ENCODE assay signal across 8 cellular contexts in the genomic region with DNA sequence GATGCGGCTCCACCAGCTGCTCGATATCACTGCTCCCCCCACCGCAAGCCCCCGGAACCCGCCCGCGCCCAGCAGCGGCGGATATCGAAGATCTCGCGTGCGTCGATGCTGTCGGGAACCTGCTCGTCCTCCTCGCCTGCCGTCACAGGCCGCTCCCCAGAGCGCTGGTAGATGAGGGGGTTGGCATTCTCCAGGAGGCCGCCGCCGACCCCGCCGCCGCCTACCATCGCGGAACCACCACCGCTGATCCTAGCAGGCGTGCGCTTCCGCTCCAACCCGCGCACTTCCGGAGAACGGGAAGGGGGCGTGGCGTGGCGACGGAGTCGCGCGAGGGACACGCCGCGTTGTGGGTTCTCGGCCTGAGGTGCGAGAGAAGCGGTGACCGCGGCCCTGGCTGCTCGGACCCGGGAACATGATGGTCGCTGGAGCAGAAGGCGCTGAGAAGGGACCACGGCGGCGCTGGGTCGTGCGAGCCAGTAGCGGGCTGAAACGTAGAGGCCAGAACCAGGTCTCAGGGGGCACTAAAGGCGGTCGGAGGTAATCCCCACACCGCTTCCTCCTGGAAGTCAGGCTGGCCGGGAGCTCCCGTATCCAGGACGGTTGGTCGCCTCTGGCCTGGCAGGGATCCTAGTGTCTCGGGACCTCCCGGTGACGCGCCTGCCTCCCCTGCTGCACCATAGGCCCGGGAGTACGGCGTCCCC. TPM values are rescaled to one million over a fixed set of nuclear protein-coding genes. Genes with fewer than 3 reads are reported as not detected.
DNase-seq lines count a peak whose midpoint lies in the region.

CIAO2B (minus strand) TSS at position 265 of the 701 bp plus-strand sequence; CDS start at position 227, 38 bp downstream.

- DNase-seq in ELR (ENCODE audit: low read depth), result peak; percentile 90
- DNase-seq in H4 (ENCODE audit: low spot score), result peak; percentile 81
- peak; percentile 88 for DNase-seq in LoVo (ENCODE audit: low spot score)
- DNase-seq in SK-N-DZ (ENCODE audit: low spot score), result peak; percentile 83
- DNase-seq in activated naive CD4-positive, alpha-beta T cell treated with Interleukin-2 at 50 U/mL for 16 hours, result peak; percentile 91
- DNase-seq in foreskin melanocyte, result peak; percentile 81
- DNase-seq in neuronal stem cell (ENCODE audit: low spot score), result peak; percentile 63

- H3K27ac ChIP-seq in neuronal stem cell (replicated peaks; ENCODE audit: low read length), result no peak within 1 kb of the TSS
- H3K27ac ChIP-seq in subcutaneous abdominal adipose tissue (ENCODE audit: low read depth, low read length), result peak within 1 kb of the TSS; percentile 88

- no peak within 1 kb of the TSS for H2BK12ac ChIP-seq in neuronal stem cell (ENCODE audit: low read length)

- H3K9ac ChIP-seq in neuronal stem cell (ENCODE audit: low read depth, low read length, poor library complexity), result peak within 1 kb of the TSS; percentile 99
- peak within 1 kb of the TSS; percentile 85 to 98 (median 94) for H3K9ac ChIP-seq in subcutaneous abdominal adipose tissue (ENCODE audit: low read length in 5 of 5)

- H2BK5ac ChIP-seq in neuronal stem cell (ENCODE audit: low read length), result peak within 1 kb of the TSS; percentile 70

- H2BK120ac ChIP-seq in neuronal stem cell (ENCODE audit: low read depth, low read length), result no peak within 1 kb of the TSS

- H3K4ac ChIP-seq in neuronal stem cell (ENCODE audit: low read length), result no peak within 1 kb of the TSS

- H3K4me2 ChIP-seq in neuronal stem cell (ENCODE audit: insufficient read depth, low read length, poor library complexity, severe bottlenecking), result peak within 1 kb of the TSS; percentile 78

- peak within 1 kb of the TSS; percentile 99 for H3K18ac ChIP-seq in neuronal stem cell (ENCODE audit: low read length)

- H3K23ac ChIP-seq in neuronal stem cell (ENCODE audit: low read depth, low read length, poor library complexity), result peak within 1 kb of the TSS; percentile 98

- peak within 1 kb of the TSS; percentile 94 for H2AFZ ChIP-seq in neuronal stem cell (ENCODE audit: low read length)

- H3K4me1 ChIP-seq in neuronal stem cell (ENCODE audit: control insufficient read depth in 2 of 2, insufficient read depth in 1 of 2, low read depth in 1 of 2, low read length in 2 of 2), result peaks cover 9% of the 10 kb centered on the region in 2 donors
- H3K4me1 ChIP-seq in subcutaneous abdominal adipose tissue (ENCODE audit: control insufficient read depth in 5 of 5, insufficient read depth in 5 of 5, low read length in 5 of 5), result peaks cover 11 to 44% (median 36%) of the 10 kb centered on the region in 5 donors

- peak within 1 kb of the TSS; percentile 70 for H4K8ac ChIP-seq in neuronal stem cell (ENCODE audit: low read depth, low read length)

- peak within 1 kb of the TSS; percentile 12 for H3K14ac ChIP-seq in neuronal stem cell (ENCODE audit: low read length)

- peak within 1 kb of the TSS; percentile 77 for H2AK5ac ChIP-seq in neuronal stem cell (ENCODE audit: low read depth, low read length)

- peaks cover 16% of the 10 kb centered on the region for H3K79me1 ChIP-seq in neuronal stem cell (ENCODE audit: low read depth, low read length)

- H3K36me3 ChIP-seq in neuronal stem cell (replicated peaks in 1 of 2; ENCODE audit: control insufficient read depth in 2 of 2, insufficient read depth in 2 of 2, low read length in 2 of 2), result peaks cover 6 to 46% of the 10 kb centered on the region in 2 donors
- H3K36me3 ChIP-seq in subcutaneous abdominal adipose tissue (ENCODE audit: control insufficient read depth in 5 of 5, insufficient read depth in 5 of 5, low read length in 5 of 5), result peaks cover 3 to 35% (median 28%) of the 10 kb centered on the region in 5 donors

- no peaks in the 10 kb centered on the region for H3K9me3 ChIP-seq in neuronal stem cell (replicated peaks in 1 of 2; ENCODE audit: control insufficient read depth in 2 of 2, insufficient read depth in 1 of 2, low read depth in 1 of 2, low read length in 2 of 2)
- no peaks in the 10 kb centered on the region for H3K9me3 ChIP-seq in subcutaneous abdominal adipose tissue (ENCODE audit: control insufficient read depth in 5 of 5, low read length in 5 of 5)

- peak within 1 kb of the TSS; percentile 90 to 99 for H3K4me3 ChIP-seq in neuronal stem cell (ENCODE audit: low read length in 2 of 2)
- peak within 1 kb of the TSS; percentile 86 to 98 (median 93) for H3K4me3 ChIP-seq in subcutaneous abdominal adipose tissue (ENCODE audit: low read depth in 1 of 5, low read length in 5 of 5)

- no CpG with 5 or more reads among the region's 76 CpGs for WGBS in neuronal stem cell (ENCODE audit: extremely low coverage in 2 of 2, insufficient read length in 2 of 2, insufficient replicate concordance in 1 of 2), 2 donors

- no peak within 1 kb of the TSS for H4K91ac ChIP-seq in neuronal stem cell (ENCODE audit: low read depth, low read length, poor library complexity)

- H3K27me3 ChIP-seq in neuronal stem cell (ENCODE audit: control insufficient read depth in 3 of 3, insufficient read depth in 3 of 3, low read depth in 1 of 3, low read length in 3 of 3) (no peaks in the 10 kb centered on the region), subcutaneous abdominal adipose tissue (ENCODE audit: control insufficient read depth in 5 of 5, insufficient read depth in 4 of 5, low read length in 5 of 5) (no peaks in the 10 kb centered on the region)

- no peak within 1 kb of the TSS for H2BK15ac ChIP-seq in neuronal stem cell (ENCODE audit: low read length)

RNA-seq across cellular contexts. Expression of gene CIAO2B, which starts in this region (rescaled TPM):
- 207 and 213 TPM in 2 replicates for total RNA-seq in H4 (2014; rRNA removed; shearing (Covaris generic))
- 174 and 182 TPM in 2 replicates for polyA plus RNA-seq in SK-N-DZ (2014; cell fraction: cytosol; rRNA removed)
- polyA plus RNA-seq in SK-N-DZ (2014; cell fraction: nucleus; rRNA removed), result 92.7 and 156 TPM in 2 replicates
- 93.4 TPM for polyA plus RNA-seq in neuronal stem cell (2013, experiment 1 of 2)
- 91.2 TPM for polyA plus RNA-seq in neuronal stem cell (2013, experiment 2 of 2)
